19 cellular contexts compared by ENCODE assay signal in the genomic region with DNA sequence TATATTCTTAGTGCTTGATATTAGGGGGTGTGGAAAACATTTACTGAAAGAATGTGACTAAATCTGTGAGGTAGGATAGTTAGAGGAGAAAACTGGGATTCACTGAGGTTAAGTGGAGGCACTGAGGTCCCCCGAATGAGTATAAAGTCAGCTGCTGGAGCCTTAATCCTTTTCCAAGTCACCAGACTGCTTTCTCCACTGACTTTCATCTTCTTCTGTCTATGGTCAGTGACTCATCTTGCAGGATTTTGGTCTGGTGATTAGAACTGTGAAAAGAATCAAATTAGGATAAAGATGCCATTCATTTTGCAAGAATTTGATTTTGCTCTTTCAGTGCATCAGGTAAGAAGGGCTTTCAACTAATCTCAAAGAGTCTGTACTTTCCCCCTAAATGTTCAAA.
DNase-seq lines count a peak whose midpoint lies in the region; ATAC-seq and TF ChIP-seq lines count a peak whose summit lies in the region.
"Had no signal": no experiment of that assay in that cellular context is flagged by ENCODE, and none has a peak within 500 bp of the region (broad histone marks: within the 10 kb centered on the region; RNA-seq: fewer than 3 reads in every experiment).

No MANE protein-coding gene starts in this region.

- H3K27me3 Mint-ChIP-seq in nephron progenitor cell (ENCODE audit: low read depth, poor library complexity) (no peaks in the 10 kb centered on the region), osteocyte (ENCODE audit: unreplicated experiment) (peaks cover 32% of the 10 kb centered on the region)

- H3K4me1 ChIP-seq in foreskin keratinocyte: peaks cover 3% of the 10 kb centered on the region
- H3K4me1 ChIP-seq in skeletal muscle satellite cell (ENCODE audit: control insufficient read depth, insufficient read depth, low read length): peaks cover 41% of the 10 kb centered on the region

- H3K27me3 ChIP-seq in foreskin keratinocyte (peaks cover 36% of the 10 kb centered on the region), skeletal muscle satellite cell (ENCODE audit: control insufficient read depth, insufficient read depth, low read length) (no peaks in the 10 kb centered on the region)
- H3K27me3 ChIP-seq: ovary, sigmoid colon had no signal

- H3K27ac ChIP-seq in foreskin keratinocyte: no peak overlapping the region
- H3K27ac ChIP-seq: ovary had no signal

- no peaks in the 10 kb centered on the region for H3K9me3 ChIP-seq in skeletal muscle satellite cell (replicated peaks; ENCODE audit: low read length)
- H3K9me3 ChIP-seq: ovary, sigmoid colon had no signal

- DNase-seq in GM03348 (ENCODE audit: low spot score) (peak; percentile 57), amniotic epithelial cell (ENCODE audit: low read depth) (peak; percentile 74), foreskin keratinocyte (peak in 1 of 2 donors; percentile 40), nephron progenitor cell (no peak), osteocyte (ENCODE audit: extremely low spot score, unreplicated experiment) (no peak)
- DNase-seq: activated naive CD8-positive, alpha-beta T cell treated with anti-CD3 and anti-CD28 coated beads, Interleukin-2, amount 50 U/mL, for 24 hours; effector CD8-positive, alpha-beta T cell; GDM1; NCI-H1436 treated with DMSO at 0.1 percent for 48 hours; NCI-H774; ovary; PC-3; sigmoid colon; T-helper 9 cell had no signal

- H3K9ac ChIP-seq in skeletal muscle satellite cell (ENCODE audit: low read depth, low read length): no peak overlapping the region

- H3K4me1 Mint-ChIP-seq in nephron progenitor cell (peaks cover 26% of the 10 kb centered on the region), osteocyte (ENCODE audit: unreplicated experiment) (peaks cover 11% of the 10 kb centered on the region)
- H3K4me1 Mint-ChIP-seq: activated naive CD8-positive, alpha-beta T cell treated with anti-CD3 and anti-CD28 coated beads, Interleukin-2, amount 50 U/mL, for 24 hours; central memory CD8-positive, alpha-beta T cell had no signal

- H3K4me3 Mint-ChIP-seq in nephron progenitor cell (no peak overlapping the region), osteocyte (ENCODE audit: unreplicated experiment) (no peak overlapping the region)
- H3K4me3 Mint-ChIP-seq: activated naive CD8-positive, alpha-beta T cell treated with anti-CD3 and anti-CD28 coated beads, Interleukin-2, amount 50 U/mL, for 24 hours; activated T-helper 1 cell treated with anti-CD3 and anti-CD28 coated beads, Interleukin-12 subunit alpha, Interleukin-12 subunit beta, Interleukin-2, Interleukin-4 antibody, amounts not matched to agents 30 ng/mL and 10 ng/mL and 1 ng/mL, durations not matched to agents 14 hours and 24 hours and 36 hours; central memory CD8-positive, alpha-beta T cell had no signal

- H3K27ac Mint-ChIP-seq in nephron progenitor cell (no peak overlapping the region), osteocyte (ENCODE audit: unreplicated experiment) (no peak overlapping the region)
- H3K27ac Mint-ChIP-seq: activated naive CD8-positive, alpha-beta T cell treated with anti-CD3 and anti-CD28 coated beads, Interleukin-2, amount 50 U/mL, for 24 hours; activated T-helper 1 cell treated with anti-CD3 and anti-CD28 coated beads, Interleukin-12 subunit alpha, Interleukin-12 subunit beta, Interleukin-2, Interleukin-4 antibody, amounts not matched to agents 30 ng/mL and 10 ng/mL and 1 ng/mL, durations not matched to agents 14 hours and 24 hours and 36 hours had no signal

- no peak overlapping the region for H3K4me3 ChIP-seq in skeletal muscle satellite cell (ENCODE audit: low read length)
- H3K4me3 ChIP-seq: ovary, sigmoid colon had no signal

- H3K4me2 ChIP-seq in skeletal muscle satellite cell (ENCODE audit: low read length): peak overlapping the region; percentile 12

- H3K9me3 Mint-ChIP-seq in nephron progenitor cell (no peaks in the 10 kb centered on the region), osteocyte (ENCODE audit: unreplicated experiment) (no peaks in the 10 kb centered on the region)
- H3K9me3 Mint-ChIP-seq: activated naive CD8-positive, alpha-beta T cell treated with anti-CD3 and anti-CD28 coated beads, Interleukin-2, amount 50 U/mL, for 24 hours; activated T-helper 1 cell treated with anti-CD3 and anti-CD28 coated beads, Interleukin-12 subunit alpha, Interleukin-12 subunit beta, Interleukin-2, Interleukin-4 antibody, amounts not matched to agents 30 ng/mL and 10 ng/mL and 1 ng/mL, durations not matched to agents 14 hours and 24 hours and 36 hours; central memory CD8-positive, alpha-beta T cell had no signal

- H3K36me3 Mint-ChIP-seq in nephron progenitor cell (ENCODE audit: low read depth) (no peaks in the 10 kb centered on the region), osteocyte (ENCODE audit: unreplicated experiment) (no peaks in the 10 kb centered on the region)

- no peaks in the 10 kb centered on the region for H3K36me3 ChIP-seq in skeletal muscle satellite cell (ENCODE audit: insufficient read depth, low read length)
- H3K36me3 ChIP-seq: ovary, sigmoid colon had no signal

- TF ChIP-seq CTCF in foreskin keratinocyte (conservative IDR thresholded peaks at IDR 0.05) (no peak), nephron progenitor cell (IDR thresholded peaks at IDR 0.05) (no peak), osteocyte (IDR thresholded peaks at IDR 0.05) (no peak)

- ATAC-seq in foreskin keratinocyte (peak; percentile 55), HG03432 (IDR thresholded peaks at IDR 0.05; ENCODE audit: unreplicated experiment) (no peak)
- ATAC-seq: activated CD4-positive, CD25-positive, alpha-beta regulatory T cell treated with anti-CD3 and anti-CD28 coated beads, Interleukin-2, amount 50 U/mL, for 24 hours; activated naive CD8-positive, alpha-beta T cell treated with anti-CD3 and anti-CD28 coated beads, Interleukin-2, amount 50 U/mL, for 24 hours; PC-3 had no signal

Comparison
In these comparisons a context has a peak if more than half of its experiments do, and no peak if none do; other contexts are left out.
1. DNase-seq: peak in GM03348 (single experiment) and amniotic epithelial cell (single experiment); none in nephron progenitor cell (single experiment) and osteocyte (single experiment).